In genomic region chr2:196160101-196160500, GRCh38 we compare ENCODE assay signal across 8 cellular contexts. TPM values are rescaled to one million over a fixed set of nuclear protein-coding genes. Genes with fewer than 3 reads are reported as not detected.
DNase-seq lines count a peak whose midpoint lies in the region; ATAC-seq and TF ChIP-seq lines count a peak whose summit lies in the region.

No MANE protein-coding gene starts in this region.

- peaks cover 36% of the 10 kb centered on the region for H3K36me3 ChIP-seq in upper lobe of right lung

- H3K27ac ChIP-seq in upper lobe of right lung, result peak overlapping the region; percentile 44

- peaks cover 32% of the 10 kb centered on the region for H3K36me3 Mint-ChIP-seq in activated naive CD4-positive, alpha-beta T cell treated with anti-CD3 and anti-CD28 coated beads, Interleukin-2, amount 50 U/mL, for 24 hours

- H3K9me3 ChIP-seq in upper lobe of right lung, result no peaks in the 10 kb centered on the region

- TF ChIP-seq CTCF in upper lobe of right lung (IDR thresholded peaks at IDR 0.05), result no peak

- DNase-seq in A172 (ENCODE audit: low spot score) (peak; percentile 92), NAMALWA (ENCODE audit: low spot score) (peak; percentile 88), iPS-NIHi11 (ENCODE audit: low spot score) (peak; percentile 40), upper lobe of right lung (no peak), HuH-7 (ENCODE audit: low spot score) (no peak)

- intact Hi-C loops in upper lobe of right lung (cut with DNase I), result no loop called here

- H3K4me3 ChIP-seq in upper lobe of right lung, result no peak overlapping the region

- no peaks in the 10 kb centered on the region for H3K27me3 Mint-ChIP-seq in activated naive CD4-positive, alpha-beta T cell treated with anti-CD3 and anti-CD28 coated beads, Interleukin-2, amount 50 U/mL, for 24 hours

- H3K27ac Mint-ChIP-seq in activated naive CD4-positive, alpha-beta T cell treated with anti-CD3 and anti-CD28 coated beads, Interleukin-2, amount 50 U/mL, for 24 hours, result peak overlapping the region; percentile 59

- no peaks in the 10 kb centered on the region for H3K9me3 Mint-ChIP-seq in activated naive CD4-positive, alpha-beta T cell treated with anti-CD3 and anti-CD28 coated beads, Interleukin-2, amount 50 U/mL, for 24 hours

- H3K4me1 Mint-ChIP-seq in activated naive CD4-positive, alpha-beta T cell treated with anti-CD3 and anti-CD28 coated beads, Interleukin-2, amount 50 U/mL, for 24 hours, result peaks cover 80% of the 10 kb centered on the region

- peak overlapping the region; percentile 90 for H3K4me3 Mint-ChIP-seq in activated naive CD4-positive, alpha-beta T cell treated with anti-CD3 and anti-CD28 coated beads, Interleukin-2, amount 50 U/mL, for 24 hours

- ATAC-seq in GM18502 (IDR thresholded peaks at IDR 0.05; ENCODE audit: poor library complexity, unreplicated experiment) (peak; percentile 86), HG02840 (IDR thresholded peaks at IDR 0.05; ENCODE audit: low FRiP score, unreplicated experiment) (peak; percentile 66), upper lobe of right lung (peak; percentile 96)

- peaks cover 6% of the 10 kb centered on the region for H3K4me1 ChIP-seq in upper lobe of right lung

- no peaks in the 10 kb centered on the region for H3K27me3 ChIP-seq in upper lobe of right lung

RNA-seq across cellular contexts. Expression of gene STK17B, which starts 11.3 kb away (rescaled TPM):
- 19.5 and 20.5 TPM in 2 replicates for total RNA-seq in A172 (2014; rRNA removed; shearing (Covaris generic))
- total RNA-seq in upper lobe of right lung, result 66.9 TPM

Comparison
In these comparisons a context has a peak if more than half of its experiments do, and no peak if none do; other contexts are left out.
1. DNase-seq: peak in A172 (single experiment), NAMALWA (single experiment) and iPS-NIHi11 (single experiment); none in upper lobe of right lung (single experiment) and HuH-7 (single experiment).
2. Peak in every context shown above with its lines, with median percentiles within 50 percentile points of each other: ATAC-seq.